Comparison of ENCODE assay signal across 7 cellular contexts in genomic region chr21:45592208-45592619, GRCh38.
A peak's percentile ranks its signal among the peaks of the same experiment; 100 is the strongest.
DNase-seq lines count a peak whose midpoint lies in the region; ATAC-seq lines count a peak whose summit lies in the region.

No MANE protein-coding gene starts in this region.

- DNase-seq in T follicular helper cell (ENCODE audit: low read depth): peak; percentile 69
- peak; percentile 54 for DNase-seq in activated naive CD8-positive, alpha-beta T cell treated with anti-CD3 and anti-CD28 coated beads, Interleukin-2, amount 50 U/mL, for 16 hours (ENCODE audit: low read depth, low spot score)
- DNase-seq in stimulated activated CD4-positive, alpha-beta T cell treated with anti-CD3 and anti-CD28 coated beads, Interleukin-4, amount 100 ng/mL, for 48 hours (ENCODE audit: low read depth in 2 of 2): peak; percentile 52 to 65
- no peak for DNase-seq in anterior cingulate cortex (lab: John Stamatoyannopoulos, UW)
- no peak for DNase-seq in hippocampal formation (lab: John Stamatoyannopoulos, UW)

- ATAC-seq in GM21619 (IDR thresholded peaks at IDR 0.05; ENCODE audit: unreplicated experiment): peak; percentile 46
- no peak for ATAC-seq in GM18873 (IDR thresholded peaks at IDR 0.05; ENCODE audit: low FRiP score, unreplicated experiment)

Comparison
In these comparisons a context has a peak if more than half of its experiments do, and no peak if none do; other contexts are left out.
1. DNase-seq: peak in T follicular helper cell (single experiment), activated naive CD8-positive, alpha-beta T cell treated with anti-CD3 and anti-CD28 coated beads, Interleukin-2, amount 50 U/mL, for 16 hours (single experiment) and stimulated activated CD4-positive, alpha-beta T cell treated with anti-CD3 and anti-CD28 coated beads, Interleukin-4, amount 100 ng/mL, for 48 hours (2 of 2); none in anterior cingulate cortex (0 of 58) and hippocampal formation (0 of 2).